Comparison of ENCODE assay signal across 8 cellular contexts in genomic region chrX:71095033-71095432, GRCh38. TPM values are rescaled to one million over a fixed set of nuclear protein-coding genes. Genes with fewer than 3 reads are reported as not detected.
DNase-seq lines count a peak whose midpoint lies in the region; ATAC-seq, FAIRE-seq and TF ChIP-seq lines count a peak whose summit lies in the region.

No MANE protein-coding gene starts in this region.

- FAIRE-seq in urothelium cell line (lab: Jason Lieb, UNC), result no peak

- H3K4me3 ChIP-seq in right atrium auricular region (peak overlapping the region; percentile 45 to 54), astrocyte of the cerebellum (ENCODE audit: low read depth, low read length) (peak overlapping the region; percentile 56), mesendoderm (ENCODE audit: low read length) (peak overlapping the region; percentile 47)

- H3K27me3 ChIP-seq in right atrium auricular region, result no peaks in the 10 kb centered on the region
- no peaks in the 10 kb centered on the region for H3K27me3 ChIP-seq in mesendoderm (ENCODE audit: insufficient read depth, low read length, poor library complexity)

- H3K9me3 ChIP-seq in right atrium auricular region, result no peaks in the 10 kb centered on the region

- no peak overlapping the region for H3K18ac ChIP-seq in mesendoderm (ENCODE audit: low read length)

- no peak overlapping the region for H2BK15ac ChIP-seq in mesendoderm (replicated peaks; ENCODE audit: low read depth)

- no peak overlapping the region for H2BK120ac ChIP-seq in mesendoderm (ENCODE audit: low read depth, low read length)

- H2AK5ac ChIP-seq in mesendoderm (ENCODE audit: low read length), result no peak overlapping the region

- H3K36me3 ChIP-seq in right atrium auricular region, result no peaks in the 10 kb centered on the region
- H3K36me3 ChIP-seq in mesendoderm (ENCODE audit: control insufficient read depth, insufficient read depth, low read length), result no peaks in the 10 kb centered on the region

- no peak overlapping the region for H2BK5ac ChIP-seq in mesendoderm (ENCODE audit: low read length)

- H3K4ac ChIP-seq in mesendoderm (ENCODE audit: low read depth, low read length), result no peak overlapping the region

- H3K56ac ChIP-seq in mesendoderm (ENCODE audit: low read length), result peak overlapping the region; percentile 77

- H3K27ac ChIP-seq in right atrium auricular region (no peak overlapping the region), mesendoderm (ENCODE audit: low read depth, low read length) (no peak overlapping the region)

- no peaks in the 10 kb centered on the region for H3K79me1 ChIP-seq in mesendoderm (ENCODE audit: low read length)

- intact Hi-C loops in cardiac septum (cut with DNase I), result loop anchor here (5.0 kb wide), 2 partner anchors 37 to 272 kb away; partner anchors contain the start of gene TAF1
- intact Hi-C loops in sciatic nerve (cut with DNase I), result no loop called here

- TF ChIP-seq CTCF in right atrium auricular region (IDR thresholded peaks at IDR 0.05) (no peak), astrocyte of the cerebellum (IDR thresholded peaks at IDR 0.05; ENCODE audit: low read depth, low read length, missing control alignments) (no peak)

- H3K4me2 ChIP-seq in mesendoderm (ENCODE audit: low read length), result peak overlapping the region; percentile 6

- no peaks in the 10 kb centered on the region for H3K79me2 ChIP-seq in mesendoderm (ENCODE audit: control insufficient read depth, insufficient read depth, low read length)

- in situ Hi-C loops in astrocyte of the cerebellum (cut with HindIII; ENCODE audit: low sequenced_read_pairs), result no loop called here

- DNase-seq in right atrium auricular region (ENCODE audit: low spot score) (no peak), cardiac septum (ENCODE audit: low spot score) (no peak), astrocyte of the cerebellum (ENCODE audit: low read depth) (no peak), mesendoderm (no peak), cerebellar nuclear complex (lab: John Stamatoyannopoulos, UW) (no peak), SKM-1 treated with dmso at 0.1 percent for 144 hours (lab: John Stamatoyannopoulos, UW; ENCODE audit: unreplicated experiment) (no peak), urothelium cell line (ENCODE audit: low spot score) (no peak), sciatic nerve (ENCODE audit: low spot score) (no peak)

- ATAC-seq in sciatic nerve, result no peak

- no peak overlapping the region for H4K5ac ChIP-seq in mesendoderm (ENCODE audit: low read length)

- no peak overlapping the region for H4K8ac ChIP-seq in mesendoderm (ENCODE audit: low read depth, low read length)

- H3K9ac ChIP-seq in mesendoderm (ENCODE audit: low read length), result peak overlapping the region; percentile 72

- whole genome bisulfite sequencing in mesendoderm (ENCODE audit: extremely low coverage, insufficient coverage, low lambda C conversion rate), result no CpG with 5 or more reads among the region's 6 CpGs

- H3K4me1 ChIP-seq in right atrium auricular region, result peaks cover 0 to 13% of the 10 kb centered on the region in 2 donors
- peaks cover 2% of the 10 kb centered on the region for H3K4me1 ChIP-seq in mesendoderm (ENCODE audit: control insufficient read depth, low read depth, low read length)

- H3K23ac ChIP-seq in mesendoderm (ENCODE audit: low read length), result no peak overlapping the region

RNA-seq across cellular contexts. Expression of gene FOXO4, which starts 0.6 kb away (rescaled TPM):
- total RNA-seq in right atrium auricular region (10 to 100 TPM; 12.4 to 17.0 TPM), cardiac septum (37.4 TPM), sciatic nerve (61.6 TPM)
- 23.8 TPM for polyA plus RNA-seq in mesendoderm (2013, experiment 1 of 2)
- polyA plus RNA-seq in mesendoderm (2013, experiment 2 of 2), result 24.1 TPM

RNA-seq across cellular contexts. Expression of gene CXorf65, which starts 11.5 kb away (rescaled TPM):
- total RNA-seq in right atrium auricular region (not detected), cardiac septum (not detected), sciatic nerve (not detected)
- 0.14 TPM for polyA plus RNA-seq in mesendoderm (2013, experiment 1 of 2)
- 0.28 TPM for polyA plus RNA-seq in mesendoderm (2013, experiment 2 of 2)

RNA-seq across cellular contexts. Expression of gene IL2RG, which starts 16.3 kb away (rescaled TPM):
- total RNA-seq in right atrium auricular region, result 1 to 10 TPM in 1 of 2 donors, not detected in 1; 4.2 TPM
- total RNA-seq in cardiac septum, result 2.3 TPM
- 0.04 TPM for polyA plus RNA-seq in mesendoderm (2013, experiment 1 of 2)
- 0.01 TPM for polyA plus RNA-seq in mesendoderm (2013, experiment 2 of 2)
- 9.9 TPM for total RNA-seq in sciatic nerve

RNA-seq across cellular contexts. Expression of gene MED12, which starts 23.4 kb away (rescaled TPM):
- total RNA-seq in right atrium auricular region (10 to 100 TPM; 14.8 to 25.5 TPM), cardiac septum (19.1 TPM), sciatic nerve (65.1 TPM)
- 11.3 TPM for polyA plus RNA-seq in mesendoderm (2013, experiment 1 of 2)
- polyA plus RNA-seq in mesendoderm (2013, experiment 2 of 2), result 10.7 TPM

RNA-seq across cellular contexts. Expression of gene SNX12, which starts 26.9 kb away (rescaled TPM):
- total RNA-seq in right atrium auricular region (10 to 100 TPM; 30.8 to 40.1 TPM), cardiac septum (52.7 TPM), sciatic nerve (65.6 TPM)
- polyA plus RNA-seq in mesendoderm (2013, experiment 1 of 2), result 83.5 TPM
- polyA plus RNA-seq in mesendoderm (2013, experiment 2 of 2), result 79.9 TPM
